ENCODE assay signal across 19 cellular contexts in genomic region chr7:145845345-145845744, GRCh38.
"Had no signal": no experiment of that assay in that cellular context is flagged by ENCODE, and none has a peak within 500 bp of the region (broad histone marks: within the 10 kb centered on the region; RNA-seq: fewer than 3 reads in every experiment).

No MANE protein-coding gene starts in this region.

- H3K36me3 Mint-ChIP-seq: naive thymus-derived CD8-positive, alpha-beta T cell; stimulated activated effector memory CD8-positive, alpha-beta T cell treated with anti-CD3 and anti-CD28 coated beads, Interleukin-12 subunit alpha, Interleukin-12 subunit beta, amount 100 ng/mL, for 72 hours had no signal

- H3K36me3 ChIP-seq: neutrophil, transverse colon, vagina had no signal

- H3K27ac ChIP-seq: neutrophil, transverse colon, vagina had no signal

- H3K9me3 ChIP-seq: neutrophil, transverse colon, vagina had no signal

- DNase-seq: activated CD4-positive, alpha-beta T cell treated with anti-CD3 and anti-CD28 coated beads, Interleukin-2, amount 50 U/mL, for 4 hours; activated CD4-positive, CD25-positive, alpha-beta regulatory T cell treated with anti-CD3 and anti-CD28 coated beads, Interleukin-2, amount 50 U/mL, for 72 hours; activated naive CD4-positive, alpha-beta T cell treated with anti-CD3 and anti-CD28 coated beads for 36 hours; activated naive CD8-positive, alpha-beta T cell treated with anti-CD3 and anti-CD28 coated beads, Interleukin-2, amount 50 U/mL, for 24 hours; activated T-cell treated with anti-CD3 and anti-CD28 coated beads for 4 hours; aorta; cortex of kidney; effector CD8-positive, alpha-beta T cell; foreskin fibroblast; hypothalamus; kidney glomerular epithelial cell; left ventricle myocardium superior; mesenchymal stem cell; naive thymus-derived CD8-positive, alpha-beta T cell; transverse colon had no signal

- H3K4me1 Mint-ChIP-seq: activated naive CD8-positive, alpha-beta T cell treated with anti-CD3 and anti-CD28 coated beads, Interleukin-2, amount 50 U/mL, for 24 hours; activated T-helper 17 cell treated with anti-CD3 and anti-CD28 coated beads, Interleukin-2, amount 50 U/mL, for 72 hours; naive thymus-derived CD8-positive, alpha-beta T cell; stimulated activated effector memory CD8-positive, alpha-beta T cell treated with anti-CD3 and anti-CD28 coated beads, Interleukin-12 subunit alpha, Interleukin-12 subunit beta, amount 100 ng/mL, for 72 hours had no signal

- H3K27me3 Mint-ChIP-seq: activated naive CD8-positive, alpha-beta T cell treated with anti-CD3 and anti-CD28 coated beads, Interleukin-2, amount 50 U/mL, for 24 hours; activated T-helper 17 cell treated with anti-CD3 and anti-CD28 coated beads, Interleukin-2, amount 50 U/mL, for 72 hours; naive thymus-derived CD8-positive, alpha-beta T cell had no signal

- H3K4me1 ChIP-seq: transverse colon, vagina had no signal

- H3K27me3 ChIP-seq: neutrophil, transverse colon, vagina had no signal

- H3K4me3 ChIP-seq: transverse colon, vagina had no signal

- H3K27ac Mint-ChIP-seq: activated naive CD4-positive, alpha-beta T cell treated with anti-CD3 and anti-CD28 coated beads for 36 hours; activated naive CD8-positive, alpha-beta T cell treated with anti-CD3 and anti-CD28 coated beads, Interleukin-2, amount 50 U/mL, for 24 hours; activated T-helper 17 cell treated with anti-CD3 and anti-CD28 coated beads, Interleukin-2, amount 50 U/mL, for 72 hours; naive thymus-derived CD8-positive, alpha-beta T cell; stimulated activated effector memory CD8-positive, alpha-beta T cell treated with anti-CD3 and anti-CD28 coated beads, Interleukin-12 subunit alpha, Interleukin-12 subunit beta, amount 100 ng/mL, for 72 hours had no signal

- H3K4me3 Mint-ChIP-seq: activated naive CD4-positive, alpha-beta T cell treated with anti-CD3 and anti-CD28 coated beads for 36 hours; activated naive CD8-positive, alpha-beta T cell treated with anti-CD3 and anti-CD28 coated beads, Interleukin-2, amount 50 U/mL, for 24 hours; activated T-helper 17 cell treated with anti-CD3 and anti-CD28 coated beads, Interleukin-2, amount 50 U/mL, for 72 hours; naive thymus-derived CD8-positive, alpha-beta T cell; stimulated activated effector memory CD8-positive, alpha-beta T cell treated with anti-CD3 and anti-CD28 coated beads, Interleukin-12 subunit alpha, Interleukin-12 subunit beta, amount 100 ng/mL, for 72 hours had no signal

- ATAC-seq: activated naive CD8-positive, alpha-beta T cell treated with anti-CD3 and anti-CD28 coated beads, Interleukin-2, amount 50 U/mL, for 24 hours; activated T-helper 17 cell treated with anti-CD3 and anti-CD28 coated beads, Interleukin-2, amount 50 U/mL, for 72 hours; left ventricle myocardium superior; naive thymus-derived CD8-positive, alpha-beta T cell; stimulated activated effector memory CD8-positive, alpha-beta T cell treated with anti-CD3 and anti-CD28 coated beads, Interleukin-12 subunit alpha, Interleukin-12 subunit beta, amount 100 ng/mL, for 72 hours had no signal
